Comparison of ENCODE assay signal across 19 cellular contexts in the genomic region with DNA sequence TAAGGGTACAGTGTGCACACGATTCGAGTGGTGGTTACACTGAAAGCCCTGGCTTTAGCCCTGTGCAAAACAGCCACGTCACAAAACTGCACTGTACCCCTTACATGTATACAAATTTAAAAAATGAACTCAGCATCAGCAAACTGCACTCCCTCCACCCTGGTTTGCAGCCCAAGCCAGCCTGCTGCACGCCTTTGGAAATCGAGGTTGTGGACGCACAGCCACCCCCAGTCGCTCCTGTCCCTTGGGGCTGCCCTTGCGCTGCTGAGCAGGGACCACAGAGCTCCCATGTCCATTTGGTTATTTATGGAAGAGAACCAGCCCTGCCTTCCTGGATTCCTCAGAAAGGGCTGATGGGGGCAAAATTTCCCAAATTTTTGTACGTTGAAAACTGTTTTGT.
DNase-seq lines count a peak whose midpoint lies in the region; ATAC-seq and TF ChIP-seq lines count a peak whose summit lies in the region.
"Had no signal": no experiment of that assay in that cellular context is flagged by ENCODE, and none has a peak within 500 bp of the region (broad histone marks: within the 10 kb centered on the region; RNA-seq: fewer than 3 reads in every experiment).

No MANE protein-coding gene starts in this region.

- TF ChIP-seq POLR2A in heart left ventricle (IDR thresholded peaks at IDR 0.05), result no peak
- TF ChIP-seq POLR2A in gastroesophageal sphincter (IDR thresholded peaks at IDR 0.05), result no peak

- DNase-seq in heart left ventricle (peak in 3 of 5 donors; percentile 19 to 58 (median 22)), Right ventricle myocardium inferior (ENCODE audit: missing footprints) (no peak), progenitor cell of endocrine pancreas (ENCODE audit: low spot score, unreplicated experiment) (no peak), GM20000 (ENCODE audit: low spot score) (no peak), NCI-H1417 (lab: John Stamatoyannopoulos, UW) (no peak)
- DNase-seq: C1 segment of cervical spinal cord, DND-41, MV-4-11, NCI-H1436 treated with DMSO at 0.1 percent for 48 hours, NCI-H2029 treated with DMSO at 0.1 percent for 48 hours, NCI-H2171 treated with DMSO at 0.1 percent for 48 hours, NCI-H774 had no signal

- no peak for TF ChIP-seq EP300 in gastroesophageal sphincter (IDR thresholded peaks at IDR 0.05)

- H3K27me3 ChIP-seq in heart left ventricle (no peaks in the 10 kb centered on the region), gastroesophageal sphincter (no peaks in the 10 kb centered on the region)

- peaks cover 2% of the 10 kb centered on the region for H3K4me1 Mint-ChIP-seq in progenitor cell of endocrine pancreas (ENCODE audit: low read depth)

- no peak overlapping the region for H3K4me3 Mint-ChIP-seq in progenitor cell of endocrine pancreas (ENCODE audit: low read depth)
- H3K4me3 Mint-ChIP-seq: GM23338 had no signal

- no peaks in the 10 kb centered on the region for H3K27me3 Mint-ChIP-seq in progenitor cell of endocrine pancreas

- H3K36me3 ChIP-seq in heart left ventricle (no peaks in the 10 kb centered on the region), gastroesophageal sphincter (no peaks in the 10 kb centered on the region)

- no peaks in the 10 kb centered on the region for H3K9me3 ChIP-seq in heart left ventricle
- no peaks in the 10 kb centered on the region for H3K9me3 ChIP-seq in gastroesophageal sphincter
- H3K9me3 ChIP-seq: A549 had no signal

- no peaks in the 10 kb centered on the region for H3K9me3 Mint-ChIP-seq in progenitor cell of endocrine pancreas (ENCODE audit: low read depth)

- intact Hi-C loops in heart left ventricle (cut with DNase I), result loop anchor here in 6 of 10 donors (2.0 to 10.0 kb wide), 8 partner anchors 122 to 414 kb away; a partner anchor contains a TSS
- intact Hi-C loops in Right ventricle myocardium inferior (cut with DNase I), result loop anchor here (2.0 to 5.0 kb wide), 2 partner anchors 128 to 239 kb away; a partner anchor contains a TSS

- H3K4me3 ChIP-seq in heart left ventricle (no peak overlapping the region), gastroesophageal sphincter (no peak overlapping the region)
- H3K4me3 ChIP-seq: A549, GM12878, GM23338, K562 had no signal

- peak overlapping the region in 1 of 12 donors; percentile 95 for H3K27ac ChIP-seq in heart left ventricle
- H3K27ac ChIP-seq in gastroesophageal sphincter, result peak overlapping the region; percentile 34 to 98 (median 80)
- H3K27ac ChIP-seq: A549, RWPE1 had no signal

- peaks cover 14 to 69% (median 43%) of the 10 kb centered on the region in 12 donors for H3K4me1 ChIP-seq in heart left ventricle
- H3K4me1 ChIP-seq in gastroesophageal sphincter, result peaks cover 10 to 97% (median 34%) of the 10 kb centered on the region in 3 donors

- ATAC-seq in heart left ventricle, result no peak
- no peak for ATAC-seq in Right ventricle myocardium inferior
- no peak for ATAC-seq in gastroesophageal sphincter
- no peak for ATAC-seq in HG03108 (IDR thresholded peaks at IDR 0.05; ENCODE audit: unreplicated experiment)
- ATAC-seq: A549, GM12878, GM23338, K562 had no signal

- H3K27ac Mint-ChIP-seq in progenitor cell of endocrine pancreas, result peak overlapping the region; percentile 37
- H3K27ac Mint-ChIP-seq: GM23338 had no signal

- no peak for TF ChIP-seq CTCF in heart left ventricle (IDR thresholded peaks at IDR 0.05)
- TF ChIP-seq CTCF in gastroesophageal sphincter (IDR thresholded peaks at IDR 0.05), result no peak
- TF ChIP-seq CTCF in progenitor cell of endocrine pancreas (IDR thresholded peaks at IDR 0.05; ENCODE audit: unreplicated experiment), result no peak
- TF ChIP-seq CTCF in GM20000 (IDR thresholded peaks at IDR 0.05; ENCODE audit: extremely low read depth, missing control alignments), result no peak

- WGBS in heart left ventricle, 4 donors, result 76 to 85% (median 78%) methylated on average over 9 of the region's 9 CpGs
- 48 to 76% methylated on average over 4 to 9 of the region's 9 CpGs for whole genome bisulfite sequencing in gastroesophageal sphincter (ENCODE audit: low coverage in 1 of 2), 2 donors

- peaks cover 2% of the 10 kb centered on the region for H3K36me3 Mint-ChIP-seq in progenitor cell of endocrine pancreas (ENCODE audit: insufficient read depth)

Comparison
In these comparisons a context has a peak if more than half of its experiments do, and no peak if none do; other contexts are left out.
1. DNase-seq: peak in heart left ventricle (3 of 5); none in Right ventricle myocardium inferior (single experiment), progenitor cell of endocrine pancreas (single experiment), GM20000 (single experiment) and NCI-H1417 (0 of 3).